ENCODE assay signal across 15 cellular contexts in genomic region chr6:1759877-1760276, GRCh38.
DNase-seq lines count a peak whose midpoint lies in the region; TF ChIP-seq lines count a peak whose summit lies in the region.
"Had no signal": no experiment of that assay in that cellular context is flagged by ENCODE, and none has a peak within 500 bp of the region (broad histone marks: within the 10 kb centered on the region; RNA-seq: fewer than 3 reads in every experiment).

No MANE protein-coding gene starts in this region.

- no peak overlapping the region for H3K27ac ChIP-seq in HEK293 (ENCODE audit: extremely low read depth, low read depth, low read length)
- H3K27ac ChIP-seq: BLaER1 treated with 17β-estradiol and CSF1 and Interleukin-3, amounts not matched to agents 10 nM and 100 nM had no signal

- in situ Hi-C loops in GM13976 (cut with MboI; ENCODE audit: low sequenced_read_pairs, unreplicated experiment): no loop called here

- H3K36me3 ChIP-seq in HEK293 (ENCODE audit: control insufficient read depth in 2 of 2, insufficient read depth in 1 of 2, low read length in 2 of 2): no peaks in the 10 kb centered on the region

- CTCF ChIA-PET in HEK293 (lab: Yijun Ruan, JAX): no interaction called here

- TF ChIP-seq CTCF in HEK293 (tag by site-specific recombination; IDR thresholded peaks at IDR 0.05): no peak
- no peak for TF ChIP-seq CTCF in GM13976 (IDR thresholded peaks at IDR 0.05; ENCODE audit: borderline replicate concordance, control extremely low read depth, extremely low read depth, insufficient read depth, missing control alignments)

- H3K4me3 ChIP-seq in HEK293 (ENCODE audit: low read depth, low read length): no peak overlapping the region
- H3K4me3 ChIP-seq: BLaER1 treated with 17β-estradiol and CSF1 and Interleukin-3, amounts not matched to agents 10 nM and 100 nM; GM23338 had no signal

- H3K9me3 ChIP-seq in HEK293 (ENCODE audit: control insufficient read depth, insufficient read depth, low read depth, low read length): no peaks in the 10 kb centered on the region
- H3K9me3 ChIP-seq: BLaER1 treated with 17β-estradiol and CSF1 and Interleukin-3, amounts not matched to agents 10 nM and 100 nM had no signal

- peaks cover 29% of the 10 kb centered on the region for H3K4me1 ChIP-seq in HEK293 (ENCODE audit: control insufficient read depth, insufficient read depth, low read length)
- H3K4me1 ChIP-seq: BLaER1 treated with 17β-estradiol and CSF1 and Interleukin-3, amounts not matched to agents 10 nM and 100 nM had no signal

- DNase-seq in NCI-H526 treated with DMSO at 0.1 percent for 48 hours (lab: John Stamatoyannopoulos, UW): peak; percentile 14
- peak; percentile 89 for DNase-seq in left kidney (ENCODE audit: low read depth, low spot score)
- peak; percentile 10 for DNase-seq in renal cortical epithelial cell (ENCODE audit: low read depth)
- DNase-seq in GM19238 (ENCODE audit: insufficient read length, low spot score): no peak
- DNase-seq in GM13976 (ENCODE audit: low spot score): no peak
- no peak for DNase-seq in NCI-H1105 (lab: John Stamatoyannopoulos, UW)
- DNase-seq: Calu3; CD8-positive, alpha-beta T cell; DMS79 treated with DMSO at 0.1 percent for 48 hours; GF-D8; HCEC 1CT; HFFc6 had no signal

- POLR2A ChIA-PET in HEK293 (lab: Yijun Ruan, JAX): no interaction called here

TF ChIP-seq in HEK293, 187 proteins besides CTCF, POLR2A, EP300 and RAD21:
- TF ChIP-seq KLF1 (tag by site-specific recombination; IDR thresholded peaks at IDR 0.05): no peak
- no peak for TF ChIP-seq GLI2 (tag by site-specific recombination; IDR thresholded peaks at IDR 0.05; ENCODE audit: borderline replicate concordance, low read depth)
- peak; percentile 78 for TF ChIP-seq EGR2 (tag by site-specific recombination; IDR thresholded peaks at IDR 0.05; ENCODE audit: low read depth)
- no peak for TF ChIP-seq ZNF488 (tag by site-specific recombination; IDR thresholded peaks at IDR 0.05)
- no peak for TF ChIP-seq ZNF169 (tag by site-specific recombination; IDR thresholded peaks at IDR 0.05)
- TF ChIP-seq ZFHX2 (tag by site-specific recombination; conservative IDR thresholded peaks at IDR 0.05): peak; percentile 63
- no peak for TF ChIP-seq ZNF48 (tag by site-specific recombination; IDR thresholded peaks at IDR 0.05)
- TF ChIP-seq ZNF571 (tag by site-specific recombination; IDR thresholded peaks at IDR 0.05): no peak
- TF ChIP-seq IKZF3 (tag by site-specific recombination; IDR thresholded peaks at IDR 0.05): no peak
- TF ChIP-seq, protein P1, sequence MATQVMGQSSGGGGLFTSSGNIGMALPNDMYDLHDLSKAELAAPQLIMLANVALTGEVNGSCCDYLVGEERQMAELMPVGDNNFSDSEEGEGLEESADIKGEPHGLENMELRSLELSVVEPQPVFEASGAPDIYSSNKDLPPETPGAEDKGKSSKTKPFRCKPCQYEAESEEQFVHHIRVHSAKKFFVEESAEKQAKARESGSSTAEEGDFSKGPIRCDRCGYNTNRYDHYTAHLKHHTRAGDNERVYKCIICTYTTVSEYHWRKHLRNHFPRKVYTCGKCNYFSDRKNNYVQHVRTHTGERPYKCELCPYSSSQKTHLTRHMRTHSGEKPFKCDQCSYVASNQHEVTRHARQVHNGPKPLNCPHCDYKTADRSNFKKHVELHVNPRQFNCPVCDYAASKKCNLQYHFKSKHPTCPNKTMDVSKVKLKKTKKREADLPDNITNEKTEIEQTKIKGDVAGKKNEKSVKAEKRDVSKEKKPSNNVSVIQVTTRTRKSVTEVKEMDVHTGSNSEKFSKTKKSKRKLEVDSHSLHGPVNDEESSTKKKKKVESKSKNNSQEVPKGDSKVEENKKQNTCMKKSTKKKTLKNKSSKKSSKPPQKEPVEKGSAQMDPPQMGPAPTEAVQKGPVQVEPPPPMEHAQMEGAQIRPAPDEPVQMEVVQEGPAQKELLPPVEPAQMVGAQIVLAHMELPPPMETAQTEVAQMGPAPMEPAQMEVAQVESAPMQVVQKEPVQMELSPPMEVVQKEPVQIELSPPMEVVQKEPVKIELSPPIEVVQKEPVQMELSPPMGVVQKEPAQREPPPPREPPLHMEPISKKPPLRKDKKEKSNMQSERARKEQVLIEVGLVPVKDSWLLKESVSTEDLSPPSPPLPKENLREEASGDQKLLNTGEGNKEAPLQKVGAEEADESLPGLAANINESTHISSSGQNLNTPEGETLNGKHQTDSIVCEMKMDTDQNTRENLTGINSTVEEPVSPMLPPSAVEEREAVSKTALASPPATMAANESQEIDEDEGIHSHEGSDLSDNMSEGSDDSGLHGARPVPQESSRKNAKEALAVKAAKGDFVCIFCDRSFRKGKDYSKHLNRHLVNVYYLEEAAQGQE (tag by site-specific recombination; IDR thresholded peaks at IDR 0.05): no peak
- TF ChIP-seq ZNF830 (tag by site-specific recombination; IDR thresholded peaks at IDR 0.05; ENCODE audit: low read depth): no peak

Comparison
In these comparisons a context has a peak if more than half of its experiments do, and no peak if none do; other contexts are left out.
1. DNase-seq: peak in NCI-H526 treated with DMSO at 0.1 percent for 48 hours (single experiment), left kidney (single experiment) and renal cortical epithelial cell (single experiment); none in GM19238 (single experiment), GM13976 (single experiment) and NCI-H1105 (single experiment).